In genomic region chrX:125137521-125137920, GRCh38 we compare ENCODE assay signal across 29 cellular contexts.
"Had no signal": no experiment of that assay in that cellular context is flagged by ENCODE, and none has a peak within 500 bp of the region (broad histone marks: within the 10 kb centered on the region; RNA-seq: fewer than 3 reads in every experiment).

No MANE protein-coding gene starts in this region.

- H3K36me3 Mint-ChIP-seq: activated CD4-positive, alpha-beta memory T cell treated with anti-CD3 and anti-CD28 coated beads for 36 hours; activated naive CD4-positive, alpha-beta T cell treated with anti-CD3 and anti-CD28 coated beads, Interleukin-2, amount 10 ng/mL, durations not matched to agents 7 days and 5 days; activated naive CD4-positive, alpha-beta T cell treated with anti-CD3 and anti-CD28 coated beads, Interleukin-2, amount 50 U/mL, for 24 hours; activated naive CD8-positive, alpha-beta T cell; activated naive CD8-positive, alpha-beta T cell treated with anti-CD3 and anti-CD28 coated beads, Interleukin-2, amount 10 ng/mL, durations not matched to agents 7 days and 5 days; brain had no signal

- H3K27me3 Mint-ChIP-seq: activated B cell treated with CpG ODN at 0.5 μM for 24 hours; activated CD4-positive, alpha-beta memory T cell treated with anti-CD3 and anti-CD28 coated beads for 36 hours; activated CD4-positive, alpha-beta T cell treated with anti-CD3 and anti-CD28 coated beads, Interleukin-2, amount 10 ng/mL, durations not matched to agents 24 days and 14 days; activated CD8-positive, alpha-beta T cell treated with anti-CD3 and anti-CD28 coated beads for 36 hours; activated naive CD4-positive, alpha-beta T cell treated with anti-CD3 and anti-CD28 coated beads, Interleukin-2, amount 10 ng/mL, durations not matched to agents 7 days and 5 days; activated naive CD4-positive, alpha-beta T cell treated with anti-CD3 and anti-CD28 coated beads, Interleukin-2, amount 50 U/mL, for 24 hours; activated naive CD8-positive, alpha-beta T cell; activated naive CD8-positive, alpha-beta T cell treated with anti-CD3 and anti-CD28 coated beads, Interleukin-2, amount 10 ng/mL, durations not matched to agents 7 days and 5 days; activated naive CD8-positive, alpha-beta T cell treated with anti-CD3 and anti-CD28 coated beads, Interleukin-2, amount 50 U/mL, for 24 hours; brain; central memory CD8-positive, alpha-beta T cell had no signal

- H3K9me3 Mint-ChIP-seq: activated B cell treated with CpG ODN at 0.5 μM for 24 hours; activated CD4-positive, alpha-beta memory T cell treated with anti-CD3 and anti-CD28 coated beads for 36 hours; activated CD4-positive, alpha-beta T cell treated with anti-CD3 and anti-CD28 coated beads, Interleukin-2, amount 10 ng/mL, durations not matched to agents 24 days and 14 days; activated naive CD4-positive, alpha-beta T cell treated with anti-CD3 and anti-CD28 coated beads, Interleukin-2, amount 10 ng/mL, durations not matched to agents 7 days and 5 days; activated naive CD4-positive, alpha-beta T cell treated with anti-CD3 and anti-CD28 coated beads, Interleukin-2, amount 50 U/mL, for 24 hours; activated naive CD8-positive, alpha-beta T cell treated with anti-CD3 and anti-CD28 coated beads, Interleukin-2, amount 10 ng/mL, durations not matched to agents 7 days and 5 days; activated naive CD8-positive, alpha-beta T cell treated with anti-CD3 and anti-CD28 coated beads, Interleukin-2, amount 50 U/mL, for 24 hours; activated T-helper 2 cell treated with anti-CD3 and anti-CD28 coated beads, Interferon-gamma antibody, Interleukin-2, Interleukin-4, amounts not matched to agents 10 μg/mL and 5 μg/mL and 100 μg/mL, durations not matched to agents 14 hours and 24 hours and 36 hours; central memory CD8-positive, alpha-beta T cell; T-helper 1 cell treated with Interleukin-12 subunit alpha and Interleukin-12 subunit beta and Interleukin-4 antibody, amounts not matched to agents 30 μg/mL and 1 μg/mL, for 36 hours; T-helper 2 cell treated with Interferon-gamma antibody and Interleukin-4, amounts not matched to agents 5 μg/mL and 100 μg/mL, for 36 hours had no signal

- DNase-seq: activated B cell treated with CpG ODN at 0.5 μM for 24 hours; activated CD4-positive, alpha-beta memory T cell treated with anti-CD3 and anti-CD28 coated beads for 36 hours; activated CD4-positive, alpha-beta T cell treated with anti-CD3 and anti-CD28 coated beads for 4 hours; activated CD4-positive, alpha-beta T cell treated with anti-CD3 and anti-CD28 coated beads, Interleukin-2, amount 10 ng/mL, durations not matched to agents 24 days and 14 days; activated CD4-positive, alpha-beta T cell treated with anti-CD3 and anti-CD28 coated beads, Interleukin-2, amount 50 U/mL, for 1 hour; activated CD4-positive, alpha-beta T cell treated with anti-CD3 and anti-CD28 coated beads, Interleukin-2, amount 50 U/mL, for 4 hours; activated CD4-positive, CD25-positive, alpha-beta regulatory T cell treated with anti-CD3 and anti-CD28 coated beads, Interleukin-2, amount 50 U/mL, for 72 hours; activated CD8-positive, alpha-beta memory T cell treated with anti-CD3 and anti-CD28 coated beads, Interleukin-2, amount 50 U/mL, for 4 hours; activated CD8-positive, alpha-beta T cell treated with anti-CD3 and anti-CD28 coated beads for 36 hours; activated effector memory CD4-positive, alpha-beta T cell treated with Interleukin-2 at 50 U/mL for 16 hours; activated gamma-delta T cell; activated naive CD4-positive, alpha-beta T cell treated with anti-CD3 and anti-CD28 coated beads, Interleukin-2, amount 10 ng/mL, durations not matched to agents 7 days and 5 days; activated naive CD4-positive, alpha-beta T cell treated with Interleukin-2 at 50 U/mL for 16 hours; activated naive CD8-positive, alpha-beta T cell treated with anti-CD3 and anti-CD28 coated beads, Interleukin-2, amount 10 ng/mL, durations not matched to agents 7 days and 5 days; activated naive CD8-positive, alpha-beta T cell treated with anti-CD3 and anti-CD28 coated beads, Interleukin-2, amount 50 U/mL, for 24 hours; activated T-cell treated with anti-CD3 and anti-CD28 coated beads for 4 hours; activated T-cell treated with anti-CD3 and anti-CD28 coated beads, Interleukin-2, amount 50 U/mL, for 1 hour; activated T-cell treated with anti-CD3 and anti-CD28 coated beads, Interleukin-2, amount 50 U/mL, for 48 hours; amygdala; anterior cingulate cortex; T-helper 2 cell; T-helper 9 cell had no signal

- H3K4me1 Mint-ChIP-seq: activated B cell treated with CpG ODN at 0.5 μM for 24 hours; activated CD4-positive, alpha-beta T cell treated with anti-CD3 and anti-CD28 coated beads, Interleukin-2, amount 10 ng/mL, durations not matched to agents 24 days and 14 days; activated naive CD4-positive, alpha-beta T cell treated with anti-CD3 and anti-CD28 coated beads, Interleukin-2, amount 10 ng/mL, durations not matched to agents 7 days and 5 days; activated naive CD4-positive, alpha-beta T cell treated with anti-CD3 and anti-CD28 coated beads, Interleukin-2, amount 50 U/mL, for 24 hours; activated naive CD8-positive, alpha-beta T cell treated with anti-CD3 and anti-CD28 coated beads, Interleukin-2, amount 10 ng/mL, durations not matched to agents 7 days and 5 days; activated naive CD8-positive, alpha-beta T cell treated with anti-CD3 and anti-CD28 coated beads, Interleukin-2, amount 50 U/mL, for 24 hours; brain; central memory CD8-positive, alpha-beta T cell had no signal

- H3K27ac Mint-ChIP-seq: activated B cell treated with CpG ODN at 0.5 μM for 24 hours; activated CD4-positive, alpha-beta memory T cell treated with anti-CD3 and anti-CD28 coated beads for 36 hours; activated CD4-positive, alpha-beta T cell treated with anti-CD3 and anti-CD28 coated beads, Interleukin-2, amount 10 ng/mL, durations not matched to agents 24 days and 14 days; activated CD8-positive, alpha-beta T cell treated with anti-CD3 and anti-CD28 coated beads for 36 hours; activated naive CD4-positive, alpha-beta T cell treated with anti-CD3 and anti-CD28 coated beads, Interleukin-2, amount 10 ng/mL, durations not matched to agents 7 days and 5 days; activated naive CD4-positive, alpha-beta T cell treated with anti-CD3 and anti-CD28 coated beads, Interleukin-2, amount 50 U/mL, for 24 hours; activated naive CD8-positive, alpha-beta T cell; activated naive CD8-positive, alpha-beta T cell treated with anti-CD3 and anti-CD28 coated beads, Interleukin-2, amount 10 ng/mL, durations not matched to agents 7 days and 5 days; activated naive CD8-positive, alpha-beta T cell treated with anti-CD3 and anti-CD28 coated beads, Interleukin-2, amount 50 U/mL, for 24 hours; activated T-helper 2 cell treated with anti-CD3 and anti-CD28 coated beads, Interferon-gamma antibody, Interleukin-2, Interleukin-4, amounts not matched to agents 10 μg/mL and 5 μg/mL and 100 μg/mL, durations not matched to agents 14 hours and 24 hours and 36 hours; brain; T-helper 1 cell treated with Interleukin-12 subunit alpha and Interleukin-12 subunit beta and Interleukin-4 antibody, amounts not matched to agents 30 μg/mL and 1 μg/mL, for 36 hours; T-helper 2 cell treated with Interferon-gamma antibody and Interleukin-4, amounts not matched to agents 5 μg/mL and 100 μg/mL, for 36 hours had no signal

- H3K4me3 Mint-ChIP-seq: activated B cell treated with CpG ODN at 0.5 μM for 24 hours; activated CD4-positive, alpha-beta memory T cell treated with anti-CD3 and anti-CD28 coated beads for 36 hours; activated CD4-positive, alpha-beta T cell treated with anti-CD3 and anti-CD28 coated beads, Interleukin-2, amount 10 ng/mL, durations not matched to agents 24 days and 14 days; activated CD8-positive, alpha-beta T cell treated with anti-CD3 and anti-CD28 coated beads for 36 hours; activated naive CD4-positive, alpha-beta T cell treated with anti-CD3 and anti-CD28 coated beads, Interleukin-2, amount 10 ng/mL, durations not matched to agents 7 days and 5 days; activated naive CD4-positive, alpha-beta T cell treated with anti-CD3 and anti-CD28 coated beads, Interleukin-2, amount 50 U/mL, for 24 hours; activated naive CD8-positive, alpha-beta T cell; activated naive CD8-positive, alpha-beta T cell treated with anti-CD3 and anti-CD28 coated beads, Interleukin-2, amount 10 ng/mL, durations not matched to agents 7 days and 5 days; activated naive CD8-positive, alpha-beta T cell treated with anti-CD3 and anti-CD28 coated beads, Interleukin-2, amount 50 U/mL, for 24 hours; brain; central memory CD8-positive, alpha-beta T cell; T-helper 1 cell treated with Interleukin-12 subunit alpha and Interleukin-12 subunit beta and Interleukin-4 antibody, amounts not matched to agents 30 μg/mL and 1 μg/mL, for 36 hours; T-helper 2 cell treated with Interferon-gamma antibody and Interleukin-4, amounts not matched to agents 5 μg/mL and 100 μg/mL, for 36 hours had no signal
